ENCODE assay signal across 25 cellular contexts in the genomic region with DNA sequence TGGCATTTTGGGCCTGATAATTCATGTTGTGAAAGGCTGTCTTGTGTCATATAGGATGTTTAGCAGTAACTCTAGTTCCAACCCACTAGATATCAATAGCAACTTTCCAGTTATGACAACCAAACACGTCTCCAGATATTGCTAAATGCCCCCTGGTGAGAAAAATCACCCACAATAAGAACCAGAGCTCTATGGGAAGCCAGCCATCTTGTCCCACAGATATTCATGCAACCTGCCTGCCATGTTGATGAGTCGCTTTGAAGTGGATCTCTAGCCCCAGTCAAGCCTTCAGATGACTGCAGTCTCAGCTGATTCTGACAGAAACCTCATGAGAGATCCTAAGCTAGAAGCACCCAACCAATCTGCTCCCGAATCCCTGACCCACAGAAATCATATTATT.
"Had no signal": no experiment of that assay in that cellular context is flagged by ENCODE, and none has a peak within 500 bp of the region (broad histone marks: within the 10 kb centered on the region; RNA-seq: fewer than 3 reads in every experiment).

No MANE protein-coding gene starts in this region.

- ATAC-seq: activated CD8-positive, alpha-beta memory T cell treated with anti-CD3 and anti-CD28 coated beads, Interleukin-2, amount 10 ng/mL, durations not matched to agents 7 days and 5 days; activated CD8-positive, alpha-beta T cell treated with anti-CD3 and anti-CD28 coated beads, Interleukin-2, amount 10 ng/mL, durations not matched to agents 7 days and 5 days; esophagus mucosa; gastrocnemius medialis; mucosa of descending colon; right lobe of liver; stimulated activated naive CD8-positive, alpha-beta T cell treated with anti-CD3 and anti-CD28 coated beads, Interleukin-15, Interleukin-2, amounts not matched to agents 100 U/mL and 50 U/mL, for 24 hours had no signal

- H3K27me3 ChIP-seq: adrenal gland, ascending aorta, gastrocnemius medialis, hepatocyte, right lobe of liver, testis, transverse colon had no signal

- H3K4me2 ChIP-seq: hepatocyte had no signal

- H3K4me3 ChIP-seq: adrenal gland, ascending aorta, gastrocnemius medialis, hepatocyte, left ventricle myocardium inferior, lung, mucosa of descending colon, right lobe of liver, testis, transverse colon had no signal

- H2AFZ ChIP-seq: hepatocyte had no signal

- DNase-seq: activated B cell treated with CpG ODN at 0.5 μM for 24 hours; activated CD4-positive, alpha-beta T cell treated with anti-CD3 and anti-CD28 coated beads, Interleukin-2, amount 50 U/mL, for 1 hour; activated CD8-positive, alpha-beta memory T cell treated with anti-CD3 and anti-CD28 coated beads, Interleukin-2, amount 10 ng/mL, durations not matched to agents 7 days and 5 days; activated CD8-positive, alpha-beta T cell treated with anti-CD3 and anti-CD28 coated beads, Interleukin-2, amount 10 ng/mL, durations not matched to agents 7 days and 5 days; activated naive CD4-positive, alpha-beta T cell; activated naive CD8-positive, alpha-beta T cell treated with anti-CD3 and anti-CD28 coated beads for 36 hours; activated T-cell treated with anti-CD3 and anti-CD28 coated beads, Interleukin-2, amount 50 U/mL, for 48 hours; adrenal gland; caudate nucleus; endodermal cell; gastrocnemius medialis; islet precursor cell; left ventricle myocardium inferior; mucosa of descending colon; nephron progenitor cell; right lobe of liver; stimulated activated CD4-positive, alpha-beta T cell treated with anti-CD3 and anti-CD28 coated beads, Interleukin-2, amount 100 ng/mL, for 48 hours; stimulated activated naive CD8-positive, alpha-beta T cell treated with anti-CD3 and anti-CD28 coated beads, Interleukin-15, Interleukin-2, amounts not matched to agents 100 U/mL and 50 U/mL, for 24 hours; testis; transverse colon had no signal

- H3K79me2 ChIP-seq: hepatocyte had no signal

- H3K9me3 ChIP-seq: adrenal gland, ascending aorta, gastrocnemius medialis, left ventricle myocardium inferior, mucosa of descending colon, neutrophil, right lobe of liver, testis, transverse colon had no signal

- H3K27ac ChIP-seq: adrenal gland, ascending aorta, gastrocnemius medialis, hepatocyte, left ventricle myocardium inferior, neutrophil, right lobe of liver, testis, transverse colon had no signal

- H3K36me3 ChIP-seq: adrenal gland, ascending aorta, gastrocnemius medialis, left ventricle myocardium inferior, neutrophil, right lobe of liver, transverse colon had no signal
